Comparison of ENCODE assay signal across 8 cellular contexts in the genomic region with DNA sequence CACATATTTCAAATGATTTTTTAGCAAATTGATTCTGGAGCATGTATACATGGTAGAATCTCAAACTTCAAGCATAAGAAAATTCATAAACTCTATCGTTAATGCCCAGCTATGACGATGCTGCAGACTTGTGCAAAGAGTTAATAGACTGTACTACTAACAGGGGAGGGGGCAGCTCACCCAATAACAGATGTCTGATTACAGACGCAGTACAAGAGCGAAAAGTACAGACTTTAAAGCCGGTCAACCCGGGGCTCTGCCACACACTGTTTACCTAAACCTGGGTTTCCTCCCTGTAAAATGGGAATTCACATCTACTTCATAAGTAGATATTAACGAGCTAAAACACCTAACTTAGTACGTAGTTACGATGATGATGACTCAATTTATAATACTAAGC. TPM values are rescaled to one million over a fixed set of nuclear protein-coding genes. Genes with fewer than 3 reads are reported as not detected.
A peak's percentile ranks its signal among the peaks of the same experiment; 100 is the strongest.
DNase-seq lines count a peak whose midpoint lies in the region; ATAC-seq and TF ChIP-seq lines count a peak whose summit lies in the region.

No MANE protein-coding gene starts in this region.

- no peaks in the 10 kb centered on the region for H3K27me3 ChIP-seq in CD4-positive, CD25-positive, alpha-beta regulatory T cell (ENCODE audit: control insufficient read depth, insufficient read depth, low read length)
- H3K27me3 ChIP-seq in dorsolateral prefrontal cortex, result no peaks in the 10 kb centered on the region

- intact Hi-C loops in dorsolateral prefrontal cortex (cut with DNase I), result loop anchor here in 1 of 2 donors (5.0 to 10.0 kb wide), 3 partner anchors 61 to 301 kb away; a partner anchor contains a TSS

- peak overlapping the region; percentile 93 for H3K27ac ChIP-seq in CD4-positive, CD25-positive, alpha-beta regulatory T cell (ENCODE audit: insufficient read depth, low read length, poor library complexity, severe bottlenecking)
- H3K27ac ChIP-seq in dorsolateral prefrontal cortex, result peak overlapping the region in 50 of 59 donors; percentile 77 to 99 (median 93)

- H3K4me1 Mint-ChIP-seq in CD4-positive, CD25-positive, alpha-beta regulatory T cell, result peaks cover 40 to 64% (median 49%) of the 10 kb centered on the region in 4 donors
- peaks cover 33% of the 10 kb centered on the region for H3K4me1 Mint-ChIP-seq in nephron progenitor cell

- TF ChIP-seq CTCF in dorsolateral prefrontal cortex (IDR thresholded peaks at IDR 0.05 in 54 of 56, conservative IDR thresholded peaks at IDR 0.05 in 2 of 56; ENCODE audit: low read depth in 1 of 56, partially characterized antibody in 56 of 56), result no peak
- TF ChIP-seq CTCF in nephron progenitor cell (IDR thresholded peaks at IDR 0.05), result no peak

- H3K27me3 Mint-ChIP-seq in CD4-positive, CD25-positive, alpha-beta regulatory T cell, result peaks cover 15% of the 10 kb centered on the region
- H3K27me3 Mint-ChIP-seq in nephron progenitor cell (ENCODE audit: low read depth, poor library complexity), result no peaks in the 10 kb centered on the region

- H3K4me3 ChIP-seq in CD4-positive, CD25-positive, alpha-beta regulatory T cell (ENCODE audit: low read depth, low read length), result peak overlapping the region; percentile 99
- peak overlapping the region; percentile 71 to 100 (median 98) for H3K4me3 ChIP-seq in dorsolateral prefrontal cortex

- H3K27ac Mint-ChIP-seq in CD4-positive, CD25-positive, alpha-beta regulatory T cell, result peak overlapping the region; percentile 97 to 100 (median 98)
- H3K27ac Mint-ChIP-seq in nephron progenitor cell, result peak overlapping the region; percentile 75

- DNase-seq in CD4-positive, CD25-positive, alpha-beta regulatory T cell, result peak in 2 of 3 donors; percentile 2 to 12
- DNase-seq in NAMALWA (ENCODE audit: low spot score), result peak; percentile 30
- peak in 1 of 10 donors; percentile 4 for DNase-seq in dorsolateral prefrontal cortex
- no peak for DNase-seq in nephron progenitor cell
- DNase-seq in NCI-H1436 (lab: John Stamatoyannopoulos, UW), result no peak

- peaks cover 40% of the 10 kb centered on the region for H3K4me1 ChIP-seq in CD4-positive, CD25-positive, alpha-beta regulatory T cell (ENCODE audit: control insufficient read depth, insufficient read depth, low read length, poor library complexity, severe bottlenecking)

- no peaks in the 10 kb centered on the region for H3K9me3 ChIP-seq in CD4-positive, CD25-positive, alpha-beta regulatory T cell (ENCODE audit: control insufficient read depth in 2 of 2, low read length in 2 of 2)

- peak overlapping the region; percentile 96 to 100 (median 99) for H3K4me3 Mint-ChIP-seq in CD4-positive, CD25-positive, alpha-beta regulatory T cell
- peak overlapping the region; percentile 98 for H3K4me3 Mint-ChIP-seq in nephron progenitor cell

- H3K9me3 Mint-ChIP-seq in CD4-positive, CD25-positive, alpha-beta regulatory T cell, result peaks cover 0 to 3% (median 0%) of the 10 kb centered on the region in 7 donors
- no peaks in the 10 kb centered on the region for H3K9me3 Mint-ChIP-seq in nephron progenitor cell

- no peak for ATAC-seq in CD4-positive, CD25-positive, alpha-beta regulatory T cell (ENCODE audit: low read depth in 2 of 2)
- ATAC-seq in GM21528 (IDR thresholded peaks at IDR 0.05; ENCODE audit: low FRiP score, unreplicated experiment), result no peak
- ATAC-seq in GM21619 (IDR thresholded peaks at IDR 0.05; ENCODE audit: unreplicated experiment), result no peak
- ATAC-seq in GM21717 (IDR thresholded peaks at IDR 0.05; ENCODE audit: unreplicated experiment), result no peak

- H3K36me3 ChIP-seq in CD4-positive, CD25-positive, alpha-beta regulatory T cell (ENCODE audit: control insufficient read depth, insufficient read depth, low read length), result no peaks in the 10 kb centered on the region

- H3K36me3 Mint-ChIP-seq in CD4-positive, CD25-positive, alpha-beta regulatory T cell, result peaks cover 3% of the 10 kb centered on the region
- H3K36me3 Mint-ChIP-seq in nephron progenitor cell (ENCODE audit: low read depth), result peaks cover 10% of the 10 kb centered on the region

RNA-seq across cellular contexts. Expression of a gene that starts 0.7 kb away (rescaled TPM):
- 20.6 TPM for total RNA-seq in CD4-positive, CD25-positive, alpha-beta regulatory T cell
- 10 to 100 TPM; 10.3 to 18.7 (median 11.5) TPM for polyA plus RNA-seq in CD4-positive, CD25-positive, alpha-beta regulatory T cell
- 10 to 100 TPM; 29.0 to 96.0 (median 75.1) TPM for total RNA-seq in dorsolateral prefrontal cortex

RNA-seq across cellular contexts. Expression of a gene that starts 1.3 kb away (rescaled TPM):
- total RNA-seq in CD4-positive, CD25-positive, alpha-beta regulatory T cell, result 11.1 TPM
- polyA plus RNA-seq in CD4-positive, CD25-positive, alpha-beta regulatory T cell, result 1 to 10 TPM; 5.8 to 6.3 (median 6.2) TPM
- total RNA-seq in dorsolateral prefrontal cortex, result 1 to 10 TPM; 1.4 to 7.4 (median 3.9) TPM

RNA-seq across cellular contexts. Expression of a gene that starts 1.3 kb away (rescaled TPM):
- 17.7 TPM for total RNA-seq in CD4-positive, CD25-positive, alpha-beta regulatory T cell
- 10 to 100 TPM; 15.5 to 20.5 (median 19.9) TPM for polyA plus RNA-seq in CD4-positive, CD25-positive, alpha-beta regulatory T cell
- 10 to 100 TPM; 17.4 to 49.3 (median 32.9) TPM for total RNA-seq in dorsolateral prefrontal cortex

Comparison
In these comparisons a context has a peak if more than half of its experiments do, and no peak if none do; other contexts are left out.
1. DNase-seq: peak in CD4-positive, CD25-positive, alpha-beta regulatory T cell (2 of 3) and NAMALWA (single experiment); none in nephron progenitor cell (single experiment) and NCI-H1436 (single experiment).